ENCODE assay signal across 25 cellular contexts in the genomic region with DNA sequence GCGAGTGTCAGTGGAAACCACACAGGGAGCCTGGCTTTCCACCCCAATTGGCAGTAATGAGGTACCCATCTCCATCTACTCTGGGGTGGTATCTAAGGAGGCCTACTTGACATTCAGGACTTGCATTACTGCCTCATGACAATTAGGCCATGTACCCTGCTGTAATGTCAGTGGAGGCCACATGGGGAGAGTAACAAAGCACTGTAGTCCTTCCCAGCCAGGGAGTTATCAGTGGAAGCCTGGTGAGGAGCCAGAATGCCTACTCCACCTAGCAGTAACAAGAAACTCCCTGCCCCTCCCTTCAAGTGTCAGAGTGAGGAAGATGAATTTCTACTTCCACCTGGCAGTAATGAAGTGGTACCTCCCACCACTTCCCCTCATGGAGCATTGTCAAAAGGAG. TPM values are rescaled to one million over a fixed set of nuclear protein-coding genes. Genes with fewer than 3 reads are reported as not detected.
DNase-seq lines count a peak whose midpoint lies in the region; ATAC-seq, FAIRE-seq and TF ChIP-seq lines count a peak whose summit lies in the region.
"Had no signal": no experiment of that assay in that cellular context is flagged by ENCODE, and none has a peak within 500 bp of the region (broad histone marks: within the 10 kb centered on the region; RNA-seq: fewer than 3 reads in every experiment).

No MANE protein-coding gene starts in this region.

- intact Hi-C loops in GM12878 (cut with micrococcal nuclease; ENCODE audit: unreplicated experiment) (no loop called here), left colon (cut with DNase I, micrococcal nuclease) (no loop called here)

- peaks cover 4% of the 10 kb centered on the region for H3K79me2 ChIP-seq in GM12878 (ENCODE audit: control insufficient read depth, insufficient read depth, low read length)

- no peak for TF ChIP-seq EP300 in GM12878 (IDR thresholded peaks at IDR 0.05; ENCODE audit: borderline replicate concordance in 1 of 2, control insufficient read depth in 1 of 2, low read depth in 2 of 2, low read length in 2 of 2)

- no peaks in the 10 kb centered on the region; the same call in 1 of the 2 replicates for H4K20me1 ChIP-seq in GM12878 (ENCODE audit: control insufficient read depth, insufficient read depth)

- H3K9me3 ChIP-seq in GM12878 (replicated peaks; ENCODE audit: control insufficient read depth, insufficient read depth, low read length) = peaks cover 3% of the 10 kb centered on the region; the same call in 2 of the 3 replicates
- H3K9me3 ChIP-seq: gastrocnemius medialis, neutrophil, SJSA1, testis had no signal

- CTCF ChIA-PET in GM12878 (lab: Yijun Ruan, JAX) = no interaction called here

- no peak for TF ChIP-seq POLR2A in GM12878 (IDR thresholded peaks at IDR 0.05; ENCODE audit: low read depth, low read length)

- TF ChIP-seq CTCF in GM12878 (IDR thresholded peaks at IDR 0.05 in 2 of 3, conservative IDR thresholded peaks at IDR 0.05 in 1 of 3; ENCODE audit: control insufficient read depth in 2 of 3, extremely low read depth in 1 of 3, insufficient read depth in 1 of 3, low read depth in 3 of 3, low read length in 3 of 3) = 0 out of 6 replicates have a peak, but pooled peaks of 2 of the 3 experiments have one; percentile 7 to 15

- no peak overlapping the region for H3K27ac ChIP-seq in GM12878 (ENCODE audit: control insufficient read depth, insufficient read depth)
- H3K27ac ChIP-seq: 22Rv1, cardiac muscle cell, gastrocnemius medialis, neutrophil, SJSA1, testis had no signal

- peak overlapping the region; percentile 35; the same call in 1 of the 2 replicates for H3K4me2 ChIP-seq in GM12878 (ENCODE audit: control insufficient read depth, insufficient read depth)

- no peak for TF ChIP-seq RAD21 in GM12878 (IDR thresholded peaks at IDR 0.05; ENCODE audit: insufficient read depth, low read depth, low read length)

- peak; percentile 17 for DNase-seq in DMS 273 (lab: John Stamatoyannopoulos, UW; ENCODE audit: unreplicated experiment)
- DNase-seq in DMS 273 treated with DMSO at 0.1 percent for 48 hours (lab: John Stamatoyannopoulos, UW) = no peak
- DNase-seq in HUDEP-2 (lab: John Stamatoyannopoulos, UW; ENCODE audit: unreplicated experiment in 76 of 76) = peak in 71 of 76 experiments; percentile 15 to 80 (median 54)
- no peak for DNase-seq in GM12878 (ENCODE audit: low read depth, low spot score)
- no peak for DNase-seq in left colon
- DNase-seq in NK-92 (lab: John Stamatoyannopoulos, UW; ENCODE audit: unreplicated experiment) = no peak
- DNase-seq: activated T-cell treated with anti-CD3 and anti-CD28 coated beads, Interleukin-2, amount 50 U/mL, for 24 hours; C1 segment of cervical spinal cord; DMS79 treated with DMSO at 0.1 percent for 48 hours; effector CD4-positive, alpha-beta T cell; gastrocnemius medialis; islet precursor cell; NCI-H1048; stimulated activated CD4-positive, alpha-beta T cell treated with anti-CD3 and anti-CD28 coated beads, Interleukin-2, amount 100 ng/mL, for 24 hours; T-helper 9 cell; testis had no signal

- SMC1A ChIA-PET in GM12878 (lab: Charles Lee; ENCODE audit: uncharacterized antibody, unreplicated experiment) = no interaction called here

- H3K4me3 ChIP-seq in GM12878 = no peak overlapping the region
- H3K4me3 ChIP-seq: cardiac muscle cell, gastrocnemius medialis, SJSA1, testis had no signal

- POLR2A ChIA-PET in GM12878 (lab: Charles Lee) = no interaction called here

- BruUV-seq in GM12878 (replicated peaks; lab: Mats Ljungman, UMichigan) = TSS peak; percentile 13

- in situ Hi-C loops in GM12878 (cut with MboI) = no loop called here

- peak; percentile 27 for FAIRE-seq in GM12878 (lab: Jason Lieb, UNC)

- 31% methylated on average over 1 of the region's 1 CpG for WGBS in GM12878 (ENCODE audit: insufficient coverage, insufficient replicate concordance, low lambda C conversion rate, missing lambda C conversion rate)

- peaks cover 6 to 16% of the 10 kb centered on the region in 2 experiments for H3K36me3 ChIP-seq in GM12878 (ENCODE audit: control insufficient read depth in 2 of 2, insufficient read depth in 2 of 2, low read length in 1 of 2)

- no peaks in the 10 kb centered on the region for H3K27me3 ChIP-seq in GM12878 (replicated peaks in 1 of 2; ENCODE audit: control insufficient read depth in 2 of 2, insufficient read depth in 2 of 2, low read length in 1 of 2)
- H3K27me3 ChIP-seq: cardiac muscle cell, gastrocnemius medialis, neutrophil, SJSA1, testis had no signal

- RAD21 ChIA-PET in GM12878 (lab: Charles Lee; ENCODE audit: unreplicated experiment) = no interaction called here

- H3K9ac ChIP-seq in GM12878 (ENCODE audit: control insufficient read depth, insufficient read depth, low read length) = no peak overlapping the region

- ATAC-seq in GM12878 (peak; percentile 75), left colon (peak; percentile 81), HG03354 (IDR thresholded peaks at IDR 0.05; ENCODE audit: poor library complexity, severe bottlenecking, unreplicated experiment) (no peak), HG02885 (IDR thresholded peaks at IDR 0.05; ENCODE audit: poor library complexity, unreplicated experiment) (no peak)
- ATAC-seq: gastrocnemius medialis, sciatic nerve had no signal

- H2AFZ ChIP-seq in GM12878 (ENCODE audit: control insufficient read depth, low read depth, low read length) = no peak overlapping the region

- no peaks in the 10 kb centered on the region for H3K4me1 ChIP-seq in GM12878 (ENCODE audit: control insufficient read depth, insufficient read depth, low read length)
- H3K4me1 ChIP-seq: SJSA1, testis had no signal

TF ChIP-seq in GM12878, 131 proteins besides CTCF, POLR2A, EP300 and RAD21 (continues in another document):
- no peak for TF ChIP-seq KLF5 (IDR thresholded peaks at IDR 0.05; ENCODE audit: partially characterized antibody)

RNA-seq across cellular contexts. Expression of a gene that starts 12.5 kb away (rescaled TPM):
- total RNA-seq in GM12878 (2013; cell fraction: nucleolus; rRNA removed) = 9.2 and 12.9 TPM in 2 replicates
- total RNA-seq in GM12878 (2014; rRNA removed) = 33.7 and 36.6 TPM in 2 replicates
- total RNA-seq in GM12878 (2014; rRNA removed; fragmentation: Illumina TruSeq; extraction: Trizol) = 50.9 and 56.8 TPM in 2 replicates
- 43.0 and 51.6 TPM in 2 replicates for total RNA-seq in GM12878 (2021)
- 57.8 TPM for polyA plus RNA-seq in GM12878 (2011; ENCODE audit: low read depth)
- 39.1 and 55.1 TPM in 2 replicates for polyA plus RNA-seq in GM12878 (2011; rRNA removed)
- polyA plus RNA-seq in GM12878 (2011; cell fraction: cytosol; rRNA removed) = 25.8 and 43.2 TPM in 2 replicates
- 9.6 and 13.1 TPM in 2 replicates for polyA plus RNA-seq in GM12878 (2011; cell fraction: nucleus; rRNA removed)
- polyA plus RNA-seq in GM12878 (2012) = 101 and 105 TPM in 2 replicates
- polyA plus RNA-seq in GM12878 (2014; fragmentation: Illumina TruSeq; extraction: Trizol) = 67.4 and 72.6 TPM in 2 replicates
- 10 to 100 TPM; 81.3 to 88.3 TPM for polyA plus RNA-seq in GM12878 (2014; fragmentation: Nextera tagmentation; extraction: Ambion mirVana)
- 41.7 and 56.7 TPM in 2 replicates for polyA plus RNA-seq in GM12878 (2014; rRNA removed)
- 100 to 1,000 TPM; 113 to 116 TPM for polyA plus RNA-seq in GM12878 (2016; fragmentation: Nextera tagmentation; extraction: Ambion mirVana)
- 32.2 and 35.5 TPM in 2 replicates for polyA minus RNA-seq in GM12878 (2011; rRNA and poly(A)+ RNA removed)
- polyA minus RNA-seq in GM12878 (2011; cell fraction: cytosol; rRNA and poly(A)+ RNA removed) = 13.8 and 16.8 TPM in 2 replicates
- polyA minus RNA-seq in GM12878 (2011; cell fraction: nucleus; rRNA and poly(A)+ RNA removed) = 4.8 and 8.2 TPM in 2 replicates
- 10 to 100 TPM; 22.8 to 25.5 TPM for total RNA-seq in left colon

RNA-seq across cellular contexts. Expression of a gene that starts 12.7 kb away (rescaled TPM):
- 84.7 and 88.6 TPM in 2 replicates for total RNA-seq in GM12878 (2013; cell fraction: nucleolus; rRNA removed)
- total RNA-seq in GM12878 (2014; rRNA removed) = 16.3 and 18.1 TPM in 2 replicates
- 26.9 and 27.2 TPM in 2 replicates for total RNA-seq in GM12878 (2014; rRNA removed; fragmentation: Illumina TruSeq; extraction: Trizol)
- total RNA-seq in GM12878 (2021) = 18.1 and 21.9 TPM in 2 replicates
- polyA plus RNA-seq in GM12878 (2011; ENCODE audit: low read depth) = 6.8 TPM
- 21.8 and 33.5 TPM in 2 replicates for polyA plus RNA-seq in GM12878 (2011; rRNA removed)
- polyA plus RNA-seq in GM12878 (2011; cell fraction: cytosol; rRNA removed) = 11.1 and 12.0 TPM in 2 replicates
- polyA plus RNA-seq in GM12878 (2011; cell fraction: nucleus; rRNA removed) = 15.9 and 17.6 TPM in 2 replicates
- polyA plus RNA-seq in GM12878 (2012) = 9.8 and 13.2 TPM in 2 replicates
- 21.5 and 22.1 TPM in 2 replicates for polyA plus RNA-seq in GM12878 (2014; fragmentation: Illumina TruSeq; extraction: Trizol)
- 10 to 100 TPM in 1 of 2 experiments, 1 to 10 TPM in 1; 7.1 to 10.0 TPM for polyA plus RNA-seq in GM12878 (2014; fragmentation: Nextera tagmentation; extraction: Ambion mirVana)
- 8.0 and 12.9 TPM in 2 replicates for polyA plus RNA-seq in GM12878 (2014; rRNA removed)
- polyA plus RNA-seq in GM12878 (2016; fragmentation: Nextera tagmentation; extraction: Ambion mirVana) = 10 to 100 TPM; 20.2 to 27.6 TPM
- polyA minus RNA-seq in GM12878 (2011; rRNA and poly(A)+ RNA removed) = 37.4 and 59.5 TPM in 2 replicates
- polyA minus RNA-seq in GM12878 (2011; cell fraction: cytosol; rRNA and poly(A)+ RNA removed) = 17.5 and 22.1 TPM in 2 replicates
- polyA minus RNA-seq in GM12878 (2011; cell fraction: nucleus; rRNA and poly(A)+ RNA removed) = 26.0 and 29.1 TPM in 2 replicates
- total RNA-seq in left colon = 10 to 100 TPM; 13.1 to 13.6 TPM

RNA-seq across cellular contexts. Expression of a gene that starts 19.1 kb away (rescaled TPM):
- not detected in 2 replicates for total RNA-seq in GM12878 (2013; cell fraction: nucleolus; rRNA removed)
- 0.28 TPM in 1 of 2 replicates, not detected in the other for total RNA-seq in GM12878 (2014; rRNA removed)
- 0.41 TPM in 1 of 2 replicates, not detected in the other for total RNA-seq in GM12878 (2014; rRNA removed; fragmentation: Illumina TruSeq; extraction: Trizol)
- not detected in 2 replicates for total RNA-seq in GM12878 (2021)
- not detected for polyA plus RNA-seq in GM12878 (2011; ENCODE audit: low read depth)
- polyA plus RNA-seq in GM12878 (2011; rRNA removed) = not detected in 2 replicates
- not detected in 2 replicates for polyA plus RNA-seq in GM12878 (2011; cell fraction: cytosol; rRNA removed)
- not detected in 2 replicates for polyA plus RNA-seq in GM12878 (2011; cell fraction: nucleus; rRNA removed)
- polyA plus RNA-seq in GM12878 (2012) = not detected in 2 replicates
- 0.59 TPM in 1 of 2 replicates, not detected in the other for polyA plus RNA-seq in GM12878 (2014; fragmentation: Illumina TruSeq; extraction: Trizol)
- polyA plus RNA-seq in GM12878 (2014; fragmentation: Nextera tagmentation; extraction: Ambion mirVana) = not detected
- polyA plus RNA-seq in GM12878 (2014; rRNA removed) = not detected in 2 replicates
- not detected for polyA plus RNA-seq in GM12878 (2016; fragmentation: Nextera tagmentation; extraction: Ambion mirVana)
- polyA minus RNA-seq in GM12878 (2011; rRNA and poly(A)+ RNA removed) = not detected in 2 replicates
- polyA minus RNA-seq in GM12878 (2011; cell fraction: cytosol; rRNA and poly(A)+ RNA removed) = not detected in 2 replicates
- not detected in 2 replicates for polyA minus RNA-seq in GM12878 (2011; cell fraction: nucleus; rRNA and poly(A)+ RNA removed)
- total RNA-seq in left colon = under 1 TPM; 0.73 to 0.79 TPM
- total RNA-seq: activated CD4-positive, alpha-beta T cell treated with anti-CD3 and anti-CD28 coated beads, Interleukin-2, amount 10 ng/mL, durations not matched to agents 24 days and 14 days; cardiac muscle cell; gastrocnemius medialis; HT1080; sciatic nerve; SJSA1 had no signal
- polyA plus RNA-seq: cardiac muscle cell had no signal

Comparison
In these comparisons a context has a peak if more than half of its experiments do, and no peak if none do; other contexts are left out.
1. DNase-seq: peak in DMS 273 (single experiment) and HUDEP-2 (71 of 76); none in DMS 273 treated with DMSO at 0.1 percent for 48 hours (single experiment), GM12878 (single experiment), left colon (0 of 2) and NK-92 (single experiment).
2. ATAC-seq: peak in GM12878 (single experiment) and left colon (single experiment); none in HG03354 (single experiment) and HG02885 (single experiment).